In the genomic region with DNA sequence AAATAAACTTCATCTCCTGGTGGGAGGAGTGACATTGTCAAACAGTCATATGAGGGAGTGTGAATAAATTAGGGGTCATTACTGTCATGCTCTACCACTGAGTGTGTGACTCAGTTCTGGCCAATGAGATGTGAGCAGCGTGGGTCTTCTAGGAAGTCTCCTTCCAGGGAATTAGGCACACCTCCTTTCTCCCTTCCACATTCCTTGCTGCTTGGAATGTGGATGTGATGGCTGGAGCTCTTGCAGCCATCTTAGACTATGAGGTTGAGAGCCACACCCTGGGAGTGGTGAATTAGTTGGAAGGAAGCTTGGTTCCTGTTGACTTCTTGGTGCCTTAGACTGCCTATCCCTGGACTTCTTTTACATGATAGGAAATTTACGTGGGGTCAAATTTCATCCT, we compare ENCODE assay signal across 24 cellular contexts.
"Had no signal": no experiment of that assay in that cellular context is flagged by ENCODE, and none has a peak within 500 bp of the region (broad histone marks: within the 10 kb centered on the region; RNA-seq: fewer than 3 reads in every experiment).

No MANE protein-coding gene starts in this region.

- H3K27ac ChIP-seq: esophagus squamous epithelium, gastroesophageal sphincter, left ventricle myocardium inferior, lower lobe of right lung, parathyroid adenoma, prostate gland, right lobe of liver, suprapubic skin, thyroid gland, upper lobe of left lung, uterus had no signal

- H3K9me3 Mint-ChIP-seq: memory B cell; nephron; stimulated activated effector memory CD8-positive, alpha-beta T cell treated with anti-CD3 and anti-CD28 coated beads, Interleukin-12 subunit alpha, Interleukin-12 subunit beta, amount 100 ng/mL, for 72 hours had no signal

- H3K27ac Mint-ChIP-seq: memory B cell; naive B cell; nephron; stimulated activated effector memory CD8-positive, alpha-beta T cell treated with anti-CD3 and anti-CD28 coated beads, Interleukin-12 subunit alpha, Interleukin-12 subunit beta, amount 100 ng/mL, for 72 hours had no signal

- H3K9ac ChIP-seq: parathyroid adenoma had no signal

- H3K9me3 ChIP-seq: lower lobe of right lung, prostate gland, right lobe of liver, suprapubic skin, thyroid gland, uterus had no signal

- H2AFZ ChIP-seq: parathyroid adenoma had no signal

- H3K27me3 ChIP-seq: esophagus squamous epithelium, gastroesophageal sphincter, right lobe of liver, suprapubic skin, thyroid gland, upper lobe of left lung, uterus had no signal

- H3K4me1 ChIP-seq: uterus had no signal

- H3K36me3 ChIP-seq: esophagus squamous epithelium, left ventricle myocardium inferior, lower lobe of right lung, prostate gland, right lobe of liver, suprapubic skin, thyroid gland, upper lobe of left lung, uterus had no signal

- DNase-seq: dermis blood vessel endothelial cell; esophagus squamous epithelium; foreskin fibroblast; glutamatergic neuron; left cardiac atrium; left ventricle myocardium inferior; naive B cell; occipital lobe; retina; right lobe of liver; stimulated activated CD4-positive, alpha-beta T cell treated with anti-CD3 and anti-CD28 coated beads, Interleukin-4, amount 100 ng/mL, for 1 hour; stimulated activated CD8-positive, alpha-beta memory T cell treated with anti-CD3 and anti-CD28 coated beads, Interleukin-4, amount 100 ng/mL, for 48 hours; stimulated activated naive CD8-positive, alpha-beta T cell treated with anti-CD3 and anti-CD28 coated beads, Interleukin-15, Interleukin-2, amounts not matched to agents 100 U/mL and 50 U/mL, for 24 hours; thyroid gland; upper lobe of left lung; uterus had no signal

- H3K4me3 ChIP-seq: esophagus squamous epithelium, gastroesophageal sphincter, left ventricle myocardium inferior, lower lobe of right lung, prostate gland, right lobe of liver, suprapubic skin, thyroid gland, upper lobe of left lung, uterus had no signal

- H3K36me3 Mint-ChIP-seq: naive B cell; stimulated activated effector memory CD8-positive, alpha-beta T cell treated with anti-CD3 and anti-CD28 coated beads, Interleukin-12 subunit alpha, Interleukin-12 subunit beta, amount 100 ng/mL, for 72 hours had no signal

- H3K4me3 Mint-ChIP-seq: memory B cell; nephron; stimulated activated effector memory CD8-positive, alpha-beta T cell treated with anti-CD3 and anti-CD28 coated beads, Interleukin-12 subunit alpha, Interleukin-12 subunit beta, amount 100 ng/mL, for 72 hours had no signal

- ATAC-seq: gastroesophageal sphincter; left cardiac atrium; lower lobe of right lung; right lobe of liver; stimulated activated effector memory CD8-positive, alpha-beta T cell treated with anti-CD3 and anti-CD28 coated beads, Interleukin-12 subunit alpha, Interleukin-12 subunit beta, amount 100 ng/mL, for 72 hours; stimulated activated naive CD8-positive, alpha-beta T cell treated with anti-CD3 and anti-CD28 coated beads, Interleukin-15, Interleukin-2, amounts not matched to agents 100 U/mL and 50 U/mL, for 24 hours had no signal
